Comparison of ENCODE assay signal across 19 cellular contexts in the genomic region with DNA sequence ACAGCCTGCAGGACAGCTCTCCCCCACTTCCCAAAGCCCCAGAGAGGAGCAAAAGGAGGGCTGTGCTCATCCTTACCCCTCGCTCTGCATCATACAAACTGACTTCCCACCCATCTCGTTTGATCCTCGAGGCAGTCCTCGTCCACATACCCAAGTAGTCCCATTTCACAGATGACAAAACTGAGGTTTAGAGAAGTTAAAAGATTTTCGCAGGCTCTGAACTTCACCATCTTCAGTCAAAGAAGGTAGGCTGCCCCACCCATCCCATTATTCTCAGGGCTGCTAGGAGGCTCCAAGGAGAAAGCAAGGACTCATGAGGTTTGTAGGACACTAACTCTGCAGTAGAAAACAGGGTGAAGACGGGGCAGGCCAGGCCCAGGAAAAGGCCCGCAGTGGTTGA.
"Had no signal": no experiment of that assay in that cellular context is flagged by ENCODE, and none has a peak within 500 bp of the region (broad histone marks: within the 10 kb centered on the region; RNA-seq: fewer than 3 reads in every experiment).

No MANE protein-coding gene starts in this region.

- H3K36me3 Mint-ChIP-seq: activated CD4-positive, alpha-beta memory T cell treated with anti-CD3 and anti-CD28 coated beads for 36 hours; activated naive CD8-positive, alpha-beta T cell; stimulated activated naive B cell treated with anti-CD40 and anti-IgM and Interleukin-4, amounts not matched to agents 10 μg/mL and 1 μg/mL and 100 μg/mL, for 72 hours had no signal

- H3K4me3 Mint-ChIP-seq: activated CD4-positive, alpha-beta memory T cell treated with anti-CD3 and anti-CD28 coated beads for 36 hours; nephron progenitor cell had no signal

- H3K4me1 ChIP-seq: uterus had no signal

- H3K9me3 Mint-ChIP-seq: activated CD4-positive, alpha-beta memory T cell treated with anti-CD3 and anti-CD28 coated beads for 36 hours; nephron progenitor cell; stimulated activated naive B cell treated with anti-CD40 and anti-IgM and Interleukin-4, amounts not matched to agents 10 μg/mL and 1 μg/mL and 100 μg/mL, for 72 hours had no signal

- H3K27me3 ChIP-seq: heart left ventricle, sigmoid colon, testis, uterus had no signal

- H3K27ac Mint-ChIP-seq: activated CD4-positive, alpha-beta memory T cell treated with anti-CD3 and anti-CD28 coated beads for 36 hours; activated naive CD8-positive, alpha-beta T cell; nephron progenitor cell; stimulated activated naive B cell treated with anti-CD40 and anti-IgM and Interleukin-4, amounts not matched to agents 10 μg/mL and 1 μg/mL and 100 μg/mL, for 72 hours had no signal

- H3K9me3 ChIP-seq: heart left ventricle, sigmoid colon, testis, uterus had no signal

- H3K36me3 ChIP-seq: heart left ventricle, sigmoid colon, uterus had no signal

- DNase-seq: activated CD4-positive, alpha-beta memory T cell treated with anti-CD3 and anti-CD28 coated beads for 36 hours; activated CD4-positive, alpha-beta T cell treated with anti-CD3 and anti-CD28 coated beads for 48 hours; amniotic stem cell; cerebellar nuclear complex; left ventricle myocardium superior; mammary epithelial cell; midbrain; nephron progenitor cell; occipital lobe; sigmoid colon; stimulated activated CD4-positive, alpha-beta T cell treated with anti-CD3 and anti-CD28 coated beads, Interleukin-15, amount 100 ng/mL, for 24 hours; stimulated activated naive B cell treated with anti-CD40 and anti-IgM and Interleukin-4, amounts not matched to agents 10 μg/mL and 1 μg/mL and 100 μg/mL, for 72 hours; testis; trophoblast cell; uterus had no signal

- H3K4me3 ChIP-seq: smooth muscle cell, testis, uterus had no signal

- H3K27ac ChIP-seq: coronary artery, heart left ventricle, sigmoid colon, testis, uterus had no signal
